Comparison of ENCODE assay signal across 26 cellular contexts in the genomic region with DNA sequence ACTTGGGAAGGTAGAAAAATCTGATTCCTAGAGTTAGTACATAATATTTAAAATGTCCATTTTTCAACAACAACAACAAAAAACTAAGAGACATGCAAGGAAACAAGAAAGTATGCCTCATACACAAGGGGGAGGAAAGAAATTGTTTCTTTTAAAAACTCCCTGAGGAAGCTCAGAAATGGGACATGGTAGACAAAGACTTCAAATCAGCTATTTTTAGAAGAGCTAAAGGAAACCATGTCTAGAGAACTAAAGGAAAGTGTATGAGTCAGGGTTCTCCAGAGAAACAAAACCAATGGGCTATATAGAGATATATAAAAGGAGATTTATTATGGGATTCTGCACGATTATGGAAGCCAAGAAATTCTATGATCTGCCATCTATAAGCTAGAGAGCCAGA.
"Had no signal": no experiment of that assay in that cellular context is flagged by ENCODE, and none has a peak within 500 bp of the region (broad histone marks: within the 10 kb centered on the region; RNA-seq: fewer than 3 reads in every experiment).

No MANE protein-coding gene starts in this region.

- DNase-seq: colonic mucosa; cortex of kidney; dorsolateral prefrontal cortex; effector CD4-positive, alpha-beta T cell; effector memory CD4-positive, alpha-beta T cell; erythroblast; esophagus squamous epithelium; foreskin fibroblast; foreskin melanocyte; gastrocnemius medialis; glutamatergic neuron; head of caudate nucleus; heart right ventricle; hippocampal formation; left cardiac atrium; left lung; left ventricle myocardium superior; lower lobe of right lung; mesendoderm; midbrain; naive thymus-derived CD4-positive, alpha-beta T cell had no signal

- H3K36me3 ChIP-seq: colonic mucosa, esophagus squamous epithelium, gastrocnemius medialis, heart right ventricle, left lung, lower lobe of right lung had no signal

- FAIRE-seq: islet of Langerhans, keratinocyte had no signal

- H3K4me3 ChIP-seq: colonic mucosa, dorsolateral prefrontal cortex, esophagus squamous epithelium, gastrocnemius medialis, heart right ventricle, left lung, lower lobe of right lung had no signal

- H3K36me3 Mint-ChIP-seq: memory B cell; naive thymus-derived CD4-positive, alpha-beta T cell had no signal

- H3K4me1 Mint-ChIP-seq: memory B cell; naive thymus-derived CD4-positive, alpha-beta T cell had no signal

- H3K27me3 ChIP-seq: colonic mucosa, dorsolateral prefrontal cortex, esophagus squamous epithelium, gastrocnemius medialis, heart right ventricle, left lung had no signal

- H3K4me1 ChIP-seq: colonic mucosa, esophagus squamous epithelium, gastrocnemius medialis, left lung, lower lobe of right lung had no signal

- H3K4me3 Mint-ChIP-seq: dendritic cell treated with granulocyte-macrophage colony-stimulating factor and Interleukin-4, amounts not matched to agents 40 ng/mL and 50 ng/mL, for 4 days; memory B cell; naive thymus-derived CD4-positive, alpha-beta T cell had no signal

- H3K27ac ChIP-seq: colonic mucosa, dorsolateral prefrontal cortex, epithelial cell of prostate, esophagus squamous epithelium, gastrocnemius medialis, heart right ventricle, left lung, lower lobe of right lung had no signal

- H3K27me3 Mint-ChIP-seq: dendritic cell treated with granulocyte-macrophage colony-stimulating factor and Interleukin-4, amounts not matched to agents 40 ng/mL and 50 ng/mL, for 4 days had no signal

- H3K9me3 ChIP-seq: colonic mucosa, esophagus squamous epithelium, gastrocnemius medialis, lower lobe of right lung had no signal

- H3K27ac Mint-ChIP-seq: dendritic cell treated with granulocyte-macrophage colony-stimulating factor and Interleukin-4, amounts not matched to agents 40 ng/mL and 50 ng/mL, for 4 days; memory B cell; naive thymus-derived CD4-positive, alpha-beta T cell had no signal
